12 cellular contexts compared by ENCODE assay signal in genomic region chr9:35095175-35095574, GRCh38. TPM values are rescaled to one million over a fixed set of nuclear protein-coding genes. Genes with fewer than 3 reads are reported as not detected.
DNase-seq lines count a peak whose midpoint lies in the region; ATAC-seq and TF ChIP-seq lines count a peak whose summit lies in the region.
"Had no signal": no experiment of that assay in that cellular context is flagged by ENCODE, and none has a peak within 500 bp of the region (broad histone marks: within the 10 kb centered on the region; RNA-seq: fewer than 3 reads in every experiment).

No MANE protein-coding gene starts in this region.

- TF ChIP-seq CTCF in HL-60 (IDR thresholded peaks at IDR 0.05; ENCODE audit: insufficient read depth, low read length) (no peak), mesothelial cell of epicardium (IDR thresholded peaks at IDR 0.05; ENCODE audit: unreplicated experiment) (no peak), vagina (IDR thresholded peaks at IDR 0.05) (no peak)

- H3K36me3 ChIP-seq in CD4-positive, CD25-positive, alpha-beta regulatory T cell (ENCODE audit: control insufficient read depth, insufficient read depth, low read length) = peaks cover 41% of the 10 kb centered on the region
- H3K36me3 ChIP-seq in vagina = peaks cover 0 to 39% of the 10 kb centered on the region in 2 donors

- peaks cover 5% of the 10 kb centered on the region for H3K27me3 Mint-ChIP-seq in CD4-positive, CD25-positive, alpha-beta regulatory T cell
- H3K27me3 Mint-ChIP-seq in activated naive CD8-positive, alpha-beta T cell treated with anti-CD3 and anti-CD28 coated beads for 36 hours = no peaks in the 10 kb centered on the region
- H3K27me3 Mint-ChIP-seq in mesothelial cell of epicardium (ENCODE audit: low read depth) = no peaks in the 10 kb centered on the region

- no peaks in the 10 kb centered on the region for H3K9me3 ChIP-seq in CD4-positive, CD25-positive, alpha-beta regulatory T cell (ENCODE audit: control insufficient read depth in 2 of 2, low read length in 2 of 2)
- no peaks in the 10 kb centered on the region for H3K9me3 ChIP-seq in vagina

- peak overlapping the region; percentile 86 to 93 (median 90) for H3K27ac Mint-ChIP-seq in CD4-positive, CD25-positive, alpha-beta regulatory T cell
- H3K27ac Mint-ChIP-seq in activated naive CD8-positive, alpha-beta T cell treated with anti-CD3 and anti-CD28 coated beads for 36 hours = peak overlapping the region; percentile 95
- H3K27ac Mint-ChIP-seq in mesothelial cell of epicardium = no peak overlapping the region

- no peaks in the 10 kb centered on the region for H3K27me3 ChIP-seq in CD4-positive, CD25-positive, alpha-beta regulatory T cell (ENCODE audit: control insufficient read depth, insufficient read depth, low read length)
- H3K27me3 ChIP-seq in HL-60 (ENCODE audit: insufficient read depth, poor library complexity, severe bottlenecking) (no peaks in the 10 kb centered on the region), vagina (no peaks in the 10 kb centered on the region)

- H3K36me3 Mint-ChIP-seq in CD4-positive, CD25-positive, alpha-beta regulatory T cell = peaks cover 40% of the 10 kb centered on the region
- peaks cover 13% of the 10 kb centered on the region for H3K36me3 Mint-ChIP-seq in activated naive CD8-positive, alpha-beta T cell treated with anti-CD3 and anti-CD28 coated beads for 36 hours
- peaks cover 9% of the 10 kb centered on the region for H3K36me3 Mint-ChIP-seq in mesothelial cell of epicardium

- H3K4me1 Mint-ChIP-seq in CD4-positive, CD25-positive, alpha-beta regulatory T cell = peaks cover 5 to 43% (median 31%) of the 10 kb centered on the region in 4 donors
- peaks cover 17% of the 10 kb centered on the region for H3K4me1 Mint-ChIP-seq in activated naive CD8-positive, alpha-beta T cell treated with anti-CD3 and anti-CD28 coated beads for 36 hours
- peaks cover 11% of the 10 kb centered on the region for H3K4me1 Mint-ChIP-seq in mesothelial cell of epicardium

- H3K27ac ChIP-seq in CD4-positive, CD25-positive, alpha-beta regulatory T cell (ENCODE audit: insufficient read depth, low read length, poor library complexity, severe bottlenecking) = peak overlapping the region; percentile 98
- H3K27ac ChIP-seq in HL-60 (replicated peaks) (peak overlapping the region; percentile 97), vagina (no peak overlapping the region)

- H3K4me1 ChIP-seq in CD4-positive, CD25-positive, alpha-beta regulatory T cell (ENCODE audit: control insufficient read depth, insufficient read depth, low read length, poor library complexity, severe bottlenecking) = peaks cover 16% of the 10 kb centered on the region
- peaks cover 12% of the 10 kb centered on the region for H3K4me1 ChIP-seq in vagina

- ATAC-seq in CD4-positive, CD25-positive, alpha-beta regulatory T cell (ENCODE audit: low read depth in 2 of 2) = no peak
- ATAC-seq in HG02588 (IDR thresholded peaks at IDR 0.05; ENCODE audit: unreplicated experiment) = no peak

- no peak overlapping the region for H3K4me3 ChIP-seq in CD4-positive, CD25-positive, alpha-beta regulatory T cell (ENCODE audit: low read depth, low read length)
- no peak overlapping the region; the same call in 1 of the 2 replicates for H3K4me3 ChIP-seq in HL-60 (replicated peaks; ENCODE audit: insufficient read depth, low read length)
- no peak overlapping the region for H3K4me3 ChIP-seq in vagina

- DNase-seq in CD4-positive, CD25-positive, alpha-beta regulatory T cell = no peak
- DNase-seq in HL-60 (ENCODE audit: low read depth in 1 of 2, low spot score in 1 of 2) (peak; percentile 30 to 49), mesothelial cell of epicardium (ENCODE audit: low spot score in 2 of 2, unreplicated experiment in 2 of 2) (no peak), posterior cingulate gyrus (no peak), vagina (ENCODE audit: extremely low spot score in 2 of 2) (no peak), ecto neural progenitor cell (ENCODE audit: low spot score) (no peak)
- no peak for DNase-seq in activated naive CD8-positive, alpha-beta T cell treated with anti-CD3 and anti-CD28 coated beads for 36 hours
- DNase-seq: activated CD4-positive, alpha-beta T cell treated with anti-CD3 and anti-CD28 coated beads for 48 hours; effector memory CD4-positive, alpha-beta T cell; GF-D8; NCI-H510A had no signal

- H3K4me3 Mint-ChIP-seq in CD4-positive, CD25-positive, alpha-beta regulatory T cell = peak overlapping the region; percentile 83 to 92 (median 88)
- H3K4me3 Mint-ChIP-seq in activated naive CD8-positive, alpha-beta T cell treated with anti-CD3 and anti-CD28 coated beads for 36 hours = peak overlapping the region; percentile 87
- peak overlapping the region; percentile 80 for H3K4me3 Mint-ChIP-seq in mesothelial cell of epicardium

- intact Hi-C loops in posterior cingulate gyrus (cut with DNase I) = loop anchor here (10.0 kb wide), 1 partner anchor 640 kb away; the partner anchor contains the start of genes CREB3 and TLN1
- intact Hi-C loops in vagina (cut with DNase I) = no loop called here

- TF ChIP-seq POLR2A in vagina (IDR thresholded peaks at IDR 0.05) = no peak

- H3K9me3 Mint-ChIP-seq in CD4-positive, CD25-positive, alpha-beta regulatory T cell = peaks cover 0 to 2% (median 0%) of the 10 kb centered on the region in 7 donors
- H3K9me3 Mint-ChIP-seq in activated naive CD8-positive, alpha-beta T cell treated with anti-CD3 and anti-CD28 coated beads for 36 hours = no peaks in the 10 kb centered on the region
- no peaks in the 10 kb centered on the region for H3K9me3 Mint-ChIP-seq in mesothelial cell of epicardium

RNA-seq across cellular contexts. Expression of gene PIGO, which starts 1.2 kb away (rescaled TPM):
- total RNA-seq in CD4-positive, CD25-positive, alpha-beta regulatory T cell = 18.3 TPM
- 10 to 100 TPM; 22.0 to 31.5 (median 26.4) TPM for polyA plus RNA-seq in CD4-positive, CD25-positive, alpha-beta regulatory T cell
- 10 to 100 TPM; 24.3 to 25.4 TPM for total RNA-seq in activated naive CD8-positive, alpha-beta T cell treated with anti-CD3 and anti-CD28 coated beads for 36 hours
- total RNA-seq in mesothelial cell of epicardium (28.4 to 31.2 TPM (median 28.9 TPM) in 3 replicates), vagina (13.3 TPM)

RNA-seq across cellular contexts. Expression of gene STOML2, which starts 7.8 kb away (rescaled TPM):
- 35.7 TPM for total RNA-seq in CD4-positive, CD25-positive, alpha-beta regulatory T cell
- 100 to 1,000 TPM in 1 of 4 donors, 10 to 100 TPM in 3; 87.6 to 107 (median 93.7) TPM for polyA plus RNA-seq in CD4-positive, CD25-positive, alpha-beta regulatory T cell
- 100 to 1,000 TPM; 260 to 271 TPM for total RNA-seq in activated naive CD8-positive, alpha-beta T cell treated with anti-CD3 and anti-CD28 coated beads for 36 hours
- 92.2 to 95.3 TPM (median 93.4 TPM) in 3 replicates for total RNA-seq in mesothelial cell of epicardium
- 98.2 TPM for total RNA-seq in vagina

RNA-seq across cellular contexts. Expression of gene FANCG, which starts 15.4 kb away (rescaled TPM):
- total RNA-seq in CD4-positive, CD25-positive, alpha-beta regulatory T cell = 23.7 TPM
- 10 to 100 TPM in 2 of 4 donors, 1 to 10 TPM in 2; 8.6 to 12.8 (median 9.6) TPM for polyA plus RNA-seq in CD4-positive, CD25-positive, alpha-beta regulatory T cell
- 100 to 1,000 TPM in 1 of 2 experiments, 10 to 100 TPM in 1; 92.8 to 113 TPM for total RNA-seq in activated naive CD8-positive, alpha-beta T cell treated with anti-CD3 and anti-CD28 coated beads for 36 hours
- total RNA-seq in mesothelial cell of epicardium (48.8 to 52.2 TPM (median 51.8 TPM) in 3 replicates), vagina (17.2 TPM)

RNA-seq across cellular contexts. Expression of gene ATOSB, which starts 20.5 kb away (rescaled TPM):
- total RNA-seq in CD4-positive, CD25-positive, alpha-beta regulatory T cell = 7.2 TPM
- polyA plus RNA-seq in CD4-positive, CD25-positive, alpha-beta regulatory T cell = 1 to 10 TPM; 2.1 to 5.1 (median 3.5) TPM
- total RNA-seq in activated naive CD8-positive, alpha-beta T cell treated with anti-CD3 and anti-CD28 coated beads for 36 hours = 1 to 10 TPM; 3.8 to 4.1 TPM
- total RNA-seq in mesothelial cell of epicardium (19.2 to 21.7 TPM (median 21.0 TPM) in 3 replicates), vagina (11.5 TPM)

RNA-seq across cellular contexts. Expression of gene VCP, which starts 22.8 kb away (rescaled TPM):
- 259 TPM for total RNA-seq in CD4-positive, CD25-positive, alpha-beta regulatory T cell
- 100 to 1,000 TPM; 205 to 260 (median 237) TPM for polyA plus RNA-seq in CD4-positive, CD25-positive, alpha-beta regulatory T cell
- 100 to 1,000 TPM; 264 to 289 TPM for total RNA-seq in activated naive CD8-positive, alpha-beta T cell treated with anti-CD3 and anti-CD28 coated beads for 36 hours
- 313 to 318 TPM (median 317 TPM) in 3 replicates for total RNA-seq in mesothelial cell of epicardium
- 130 TPM for total RNA-seq in vagina

Comparison
In these comparisons a context has a peak if more than half of its experiments do, and no peak if none do; other contexts are left out.
1. DNase-seq: peak in HL-60 (2 of 2); none in CD4-positive, CD25-positive, alpha-beta regulatory T cell (0 of 3), activated naive CD8-positive, alpha-beta T cell treated with anti-CD3 and anti-CD28 coated beads for 36 hours (single experiment), mesothelial cell of epicardium (0 of 2), posterior cingulate gyrus (0 of 10), vagina (0 of 2) and ecto neural progenitor cell (single experiment).
2. Peak in every context shown above with its lines, with median percentiles within 50 percentile points of each other: H3K4me3 Mint-ChIP-seq.